ENCODE assay signal across 12 cellular contexts in the genomic region with DNA sequence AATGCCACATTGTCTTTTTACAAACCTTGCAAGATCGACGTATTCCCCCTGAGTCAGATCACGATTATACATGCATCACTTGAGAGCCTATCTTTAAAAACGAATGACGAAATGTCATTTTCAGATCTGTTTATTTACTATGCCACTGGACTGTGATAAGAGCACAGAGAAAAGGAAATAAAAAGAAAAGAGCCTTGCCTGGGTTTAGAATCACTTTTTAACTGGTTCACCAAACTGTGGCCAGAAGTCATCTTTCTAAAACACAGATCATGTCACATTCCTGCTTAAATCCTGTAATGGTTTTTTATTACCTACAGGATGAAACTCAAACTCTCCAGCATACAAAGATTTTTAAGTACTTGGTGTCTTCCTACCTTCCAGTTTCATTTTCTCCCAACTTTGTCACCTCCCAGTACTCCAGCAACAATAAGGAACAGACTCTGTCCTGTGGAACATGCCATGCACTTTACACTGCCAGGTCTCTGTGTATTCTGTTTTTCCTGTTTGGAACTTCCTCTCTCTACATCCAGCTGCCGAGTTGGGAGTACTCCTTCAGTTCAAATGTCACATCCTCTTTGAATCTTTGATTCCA.
DNase-seq lines count a peak whose midpoint lies in the region; ATAC-seq and TF ChIP-seq lines count a peak whose summit lies in the region.
"Had no signal": no experiment of that assay in that cellular context is flagged by ENCODE, and none has a peak within 500 bp of the region (broad histone marks: within the 10 kb centered on the region; RNA-seq: fewer than 3 reads in every experiment).

No MANE protein-coding gene starts in this region.

- TF ChIP-seq CTCF in HEK293 (tag by site-specific recombination; IDR thresholded peaks at IDR 0.05), result no peak
- no peak for TF ChIP-seq CTCF in activated B cell treated with CpG ODN at 0.5 μM for 24 hours (IDR thresholded peaks at IDR 0.05)

- peak overlapping the region in 1 of 2 donors; percentile 30 for H3K9ac ChIP-seq in mucosa of rectum (ENCODE audit: low read depth in 1 of 2, low read length in 2 of 2)

- peaks cover 8% of the 10 kb centered on the region for H3K4me1 Mint-ChIP-seq in activated B cell treated with CpG ODN at 0.5 μM for 24 hours

- CTCF ChIA-PET in HEK293 (lab: Yijun Ruan, JAX), result interaction anchor here (0.6 to 1.4 kb wide), 4 partner anchors 19 to 422 kb away, joined by 3 to 10 read pairs (median 4); no protein-coding TSS in a partner anchor
- CTCF ChIA-PET in activated B cell treated with CpG ODN at 0.5 μM for 24 hours (lab: Charles Lee), result no interaction called here

- H3K4me3 ChIP-seq in HEK293 (ENCODE audit: low read depth, low read length), result no peak overlapping the region
- peak overlapping the region; percentile 45 to 53 for H3K4me3 ChIP-seq in mucosa of rectum (ENCODE audit: low read length in 2 of 2)

- POLR2A ChIA-PET in HEK293 (lab: Yijun Ruan, JAX), result interaction anchor here (0.6 kb wide), 1 partner anchor 768 kb away, joined by 3 read pairs; no protein-coding TSS in a partner anchor
- POLR2A ChIA-PET in activated B cell treated with CpG ODN at 0.5 μM for 24 hours (lab: Charles Lee), result no interaction called here

- H3K9me3 ChIP-seq in HEK293 (ENCODE audit: control insufficient read depth, insufficient read depth, low read depth, low read length), result no peaks in the 10 kb centered on the region
- no peaks in the 10 kb centered on the region for H3K9me3 ChIP-seq in mucosa of rectum (ENCODE audit: control insufficient read depth in 2 of 2, low read length in 2 of 2)

- peak overlapping the region; percentile 20; the same call in 1 of the 2 replicates for H3K27ac ChIP-seq in HEK293 (ENCODE audit: extremely low read depth, low read depth, low read length)
- peak overlapping the region; percentile 67 to 77 for H3K27ac ChIP-seq in mucosa of rectum (ENCODE audit: low read depth in 2 of 2, low read length in 2 of 2)

- H3K4me1 ChIP-seq in HEK293 (ENCODE audit: control insufficient read depth, insufficient read depth, low read length) (peaks cover 6% of the 10 kb centered on the region; the same call in 1 of the 2 replicates), mucosa of rectum (ENCODE audit: control insufficient read depth in 2 of 2, insufficient read depth in 2 of 2, low read length in 2 of 2) (peaks cover 0 to 10% of the 10 kb centered on the region in 2 donors)

- peak; percentile 34 for ATAC-seq in activated B cell treated with CpG ODN at 0.5 μM for 24 hours (ENCODE audit: low read depth)
- ATAC-seq in HG03432 (IDR thresholded peaks at IDR 0.05; ENCODE audit: unreplicated experiment), result no peak

- intact Hi-C loops in activated B cell treated with CpG ODN at 0.5 μM for 24 hours (cut with micrococcal nuclease), result no loop called here

- H3K4me3 Mint-ChIP-seq in activated B cell treated with CpG ODN at 0.5 μM for 24 hours, result no peak overlapping the region
- H3K4me3 Mint-ChIP-seq: memory B cell had no signal

- no peaks in the 10 kb centered on the region for H3K27me3 ChIP-seq in mucosa of rectum (ENCODE audit: control insufficient read depth in 2 of 2, insufficient read depth in 2 of 2, low read length in 2 of 2)

- H3K36me3 ChIP-seq in HEK293 (ENCODE audit: control insufficient read depth in 2 of 2, insufficient read depth in 1 of 2, low read length in 2 of 2) (no peaks in the 10 kb centered on the region), mucosa of rectum (ENCODE audit: control insufficient read depth in 2 of 2, insufficient read depth in 2 of 2, low read length in 2 of 2) (no peaks in the 10 kb centered on the region)

- H3K36me3 Mint-ChIP-seq in activated B cell treated with CpG ODN at 0.5 μM for 24 hours (ENCODE audit: low read depth), result peaks cover 12% of the 10 kb centered on the region
- H3K36me3 Mint-ChIP-seq: memory B cell had no signal

- DNase-seq in DMS53 (lab: John Stamatoyannopoulos, UW) (peak; percentile 87), activated B cell treated with CpG ODN at 0.5 μM for 24 hours (no peak), NCI-H226 (no peak), NCI-H524 treated with DMSO at 0.1 percent for 48 hours (lab: John Stamatoyannopoulos, UW) (no peak), HUDEP-2 (lab: John Stamatoyannopoulos, UW; ENCODE audit: unreplicated experiment in 76 of 76) (no peak)
- DNase-seq: activated CD4-positive, alpha-beta T cell treated with anti-CD3 and anti-CD28 coated beads for 1 hour; activated naive CD4-positive, alpha-beta T cell; NCI-H1694 had no signal

- H3K27ac Mint-ChIP-seq in activated B cell treated with CpG ODN at 0.5 μM for 24 hours, result no peak overlapping the region
- H3K27ac Mint-ChIP-seq: memory B cell had no signal

- no peaks in the 10 kb centered on the region for H3K27me3 Mint-ChIP-seq in activated B cell treated with CpG ODN at 0.5 μM for 24 hours

- no peaks in the 10 kb centered on the region for H3K9me3 Mint-ChIP-seq in activated B cell treated with CpG ODN at 0.5 μM for 24 hours
- H3K9me3 Mint-ChIP-seq: memory B cell had no signal

TF ChIP-seq in HEK293, 187 proteins besides CTCF, POLR2A, EP300 and RAD21 (continues in another document):
- TF ChIP-seq TRIM28 (IDR thresholded peaks at IDR 0.05; ENCODE audit: borderline replicate concordance, low read length) (no peak), ZNF175 (tag by site-specific recombination; IDR thresholded peaks at IDR 0.05) (no peak), YY1 (tag by site-specific recombination; IDR thresholded peaks at IDR 0.05) (no peak), HOXA7 (CRISPR knock-in tag; IDR thresholded peaks at IDR 0.05; ENCODE audit: borderline replicate concordance) (no peak), TCF7L2 (IDR thresholded peaks at IDR 0.05; ENCODE audit: borderline replicate concordance, low read depth, low read length) (no peak), ZBTB21 (tag by site-specific recombination; IDR thresholded peaks at IDR 0.05) (no peak)
- TF ChIP-seq, protein P1, sequence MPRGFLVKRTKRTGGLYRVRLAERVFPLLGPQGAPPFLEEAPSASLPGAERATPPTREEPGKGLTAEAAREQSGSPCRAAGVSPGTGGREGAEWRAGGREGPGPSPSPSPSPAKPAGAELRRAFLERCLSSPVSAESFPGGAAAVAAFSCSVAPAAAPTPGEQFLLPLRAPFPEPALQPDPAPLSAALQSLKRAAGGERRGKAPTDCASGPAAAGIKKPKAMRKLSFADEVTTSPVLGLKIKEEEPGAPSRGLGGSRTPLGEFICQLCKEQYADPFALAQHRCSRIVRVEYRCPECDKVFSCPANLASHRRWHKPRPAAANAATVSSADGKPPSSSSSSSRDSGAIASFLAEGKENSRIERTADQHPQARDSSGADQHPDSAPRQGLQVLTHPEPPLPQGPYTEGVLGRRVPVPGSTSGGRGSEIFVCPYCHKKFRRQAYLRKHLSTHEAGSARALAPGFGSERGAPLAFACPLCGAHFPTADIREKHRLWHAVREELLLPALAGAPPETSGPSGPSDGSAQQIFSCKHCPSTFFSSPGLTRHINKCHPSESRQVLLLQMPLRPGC (tag by site-specific recombination; IDR thresholded peaks at IDR 0.05), result no peak
- TF ChIP-seq, protein P2, sequence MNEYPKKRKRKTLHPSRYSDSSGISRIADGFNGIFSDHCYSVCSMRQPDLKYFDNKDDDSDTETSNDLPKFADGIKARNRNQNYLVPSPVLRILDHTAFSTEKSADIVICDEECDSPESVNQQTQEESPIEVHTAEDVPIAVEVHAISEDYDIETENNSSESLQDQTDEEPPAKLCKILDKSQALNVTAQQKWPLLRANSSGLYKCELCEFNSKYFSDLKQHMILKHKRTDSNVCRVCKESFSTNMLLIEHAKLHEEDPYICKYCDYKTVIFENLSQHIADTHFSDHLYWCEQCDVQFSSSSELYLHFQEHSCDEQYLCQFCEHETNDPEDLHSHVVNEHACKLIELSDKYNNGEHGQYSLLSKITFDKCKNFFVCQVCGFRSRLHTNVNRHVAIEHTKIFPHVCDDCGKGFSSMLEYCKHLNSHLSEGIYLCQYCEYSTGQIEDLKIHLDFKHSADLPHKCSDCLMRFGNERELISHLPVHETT (tag by site-specific recombination; IDR thresholded peaks at IDR 0.05), result no peak
- TF ChIP-seq, protein P3, sequence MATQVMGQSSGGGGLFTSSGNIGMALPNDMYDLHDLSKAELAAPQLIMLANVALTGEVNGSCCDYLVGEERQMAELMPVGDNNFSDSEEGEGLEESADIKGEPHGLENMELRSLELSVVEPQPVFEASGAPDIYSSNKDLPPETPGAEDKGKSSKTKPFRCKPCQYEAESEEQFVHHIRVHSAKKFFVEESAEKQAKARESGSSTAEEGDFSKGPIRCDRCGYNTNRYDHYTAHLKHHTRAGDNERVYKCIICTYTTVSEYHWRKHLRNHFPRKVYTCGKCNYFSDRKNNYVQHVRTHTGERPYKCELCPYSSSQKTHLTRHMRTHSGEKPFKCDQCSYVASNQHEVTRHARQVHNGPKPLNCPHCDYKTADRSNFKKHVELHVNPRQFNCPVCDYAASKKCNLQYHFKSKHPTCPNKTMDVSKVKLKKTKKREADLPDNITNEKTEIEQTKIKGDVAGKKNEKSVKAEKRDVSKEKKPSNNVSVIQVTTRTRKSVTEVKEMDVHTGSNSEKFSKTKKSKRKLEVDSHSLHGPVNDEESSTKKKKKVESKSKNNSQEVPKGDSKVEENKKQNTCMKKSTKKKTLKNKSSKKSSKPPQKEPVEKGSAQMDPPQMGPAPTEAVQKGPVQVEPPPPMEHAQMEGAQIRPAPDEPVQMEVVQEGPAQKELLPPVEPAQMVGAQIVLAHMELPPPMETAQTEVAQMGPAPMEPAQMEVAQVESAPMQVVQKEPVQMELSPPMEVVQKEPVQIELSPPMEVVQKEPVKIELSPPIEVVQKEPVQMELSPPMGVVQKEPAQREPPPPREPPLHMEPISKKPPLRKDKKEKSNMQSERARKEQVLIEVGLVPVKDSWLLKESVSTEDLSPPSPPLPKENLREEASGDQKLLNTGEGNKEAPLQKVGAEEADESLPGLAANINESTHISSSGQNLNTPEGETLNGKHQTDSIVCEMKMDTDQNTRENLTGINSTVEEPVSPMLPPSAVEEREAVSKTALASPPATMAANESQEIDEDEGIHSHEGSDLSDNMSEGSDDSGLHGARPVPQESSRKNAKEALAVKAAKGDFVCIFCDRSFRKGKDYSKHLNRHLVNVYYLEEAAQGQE (tag by site-specific recombination; IDR thresholded peaks at IDR 0.05), result no peak
- TF ChIP-seq, protein P4, sequence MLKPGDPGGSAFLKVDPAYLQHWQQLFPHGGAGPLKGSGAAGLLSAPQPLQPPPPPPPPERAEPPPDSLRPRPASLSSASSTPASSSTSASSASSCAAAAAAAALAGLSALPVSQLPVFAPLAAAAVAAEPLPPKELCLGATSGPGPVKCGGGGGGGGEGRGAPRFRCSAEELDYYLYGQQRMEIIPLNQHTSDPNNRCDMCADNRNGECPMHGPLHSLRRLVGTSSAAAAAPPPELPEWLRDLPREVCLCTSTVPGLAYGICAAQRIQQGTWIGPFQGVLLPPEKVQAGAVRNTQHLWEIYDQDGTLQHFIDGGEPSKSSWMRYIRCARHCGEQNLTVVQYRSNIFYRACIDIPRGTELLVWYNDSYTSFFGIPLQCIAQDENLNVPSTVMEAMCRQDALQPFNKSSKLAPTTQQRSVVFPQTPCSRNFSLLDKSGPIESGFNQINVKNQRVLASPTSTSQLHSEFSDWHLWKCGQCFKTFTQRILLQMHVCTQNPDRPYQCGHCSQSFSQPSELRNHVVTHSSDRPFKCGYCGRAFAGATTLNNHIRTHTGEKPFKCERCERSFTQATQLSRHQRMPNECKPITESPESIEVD (tag by site-specific recombination; IDR thresholded peaks at IDR 0.05), result peak; percentile 77
